In the genomic region with DNA sequence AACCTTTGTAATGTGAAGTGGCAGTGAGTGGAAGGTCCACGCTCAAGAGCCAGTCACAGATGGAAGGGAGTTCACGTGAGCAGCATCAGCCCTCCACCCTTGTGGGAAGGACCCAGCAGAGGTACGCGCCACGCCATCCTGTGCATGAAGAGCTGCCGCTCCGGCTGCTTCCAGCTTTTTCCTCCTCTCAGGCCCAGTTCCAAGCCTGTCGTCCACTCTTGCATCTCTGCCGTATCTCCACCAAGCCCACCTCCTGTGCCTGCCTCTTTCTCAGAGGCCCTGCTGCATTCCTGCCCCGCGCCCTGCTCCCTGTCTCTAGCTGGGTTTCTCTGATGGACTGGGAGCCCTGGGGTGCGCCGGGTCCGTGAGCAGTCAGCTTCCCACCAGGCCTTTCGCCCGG, we compare ENCODE assay signal across 22 cellular contexts. TPM values are rescaled to one million over a fixed set of nuclear protein-coding genes. Genes with fewer than 3 reads are reported as not detected.
"Had no signal": no experiment of that assay in that cellular context is flagged by ENCODE, and none has a peak within 500 bp of the region (broad histone marks: within the 10 kb centered on the region; RNA-seq: fewer than 3 reads in every experiment).

No MANE protein-coding gene starts in this region.

- H3K4me1 ChIP-seq: adrenal gland, Peyer's patch had no signal

- H3K27ac ChIP-seq: adrenal gland, Peyer's patch had no signal

- H3K27ac Mint-ChIP-seq: activated CD4-positive, alpha-beta T cell treated with anti-CD3 and anti-CD28 coated beads, Interleukin-2, amount 10 ng/mL, durations not matched to agents 24 days and 14 days; activated CD8-positive, alpha-beta memory T cell treated with anti-CD3 and anti-CD28 coated beads, Interleukin-2, amount 10 ng/mL, durations not matched to agents 7 days and 5 days; activated naive CD8-positive, alpha-beta T cell; WTC11 had no signal

- H3K9me3 ChIP-seq: adrenal gland, Peyer's patch had no signal

- ATAC-seq: activated CD8-positive, alpha-beta memory T cell treated with anti-CD3 and anti-CD28 coated beads, Interleukin-2, amount 10 ng/mL, durations not matched to agents 7 days and 5 days; T-helper 17 cell; WTC11 had no signal

- H3K27me3 Mint-ChIP-seq: activated CD4-positive, alpha-beta T cell treated with anti-CD3 and anti-CD28 coated beads, Interleukin-2, amount 10 ng/mL, durations not matched to agents 24 days and 14 days; activated CD8-positive, alpha-beta memory T cell treated with anti-CD3 and anti-CD28 coated beads, Interleukin-2, amount 10 ng/mL, durations not matched to agents 7 days and 5 days; activated naive CD8-positive, alpha-beta T cell; T-helper 17 cell had no signal

- DNase-seq: activated CD4-positive, alpha-beta T cell treated with anti-CD3 and anti-CD28 coated beads, Interleukin-2, amount 10 ng/mL, durations not matched to agents 24 days and 14 days; activated CD4-positive, alpha-beta T cell treated with anti-CD3 and anti-CD28 coated beads, Interleukin-2, amount 50 U/mL, for 48 hours; activated CD4-positive, CD25-positive, alpha-beta regulatory T cell treated with anti-CD3 and anti-CD28 coated beads, Interleukin-2, amount 50 U/mL, for 72 hours; activated CD8-positive, alpha-beta memory T cell treated with anti-CD3 and anti-CD28 coated beads, Interleukin-2, amount 10 ng/mL, durations not matched to agents 7 days and 5 days; activated effector memory CD4-positive, alpha-beta T cell treated with Interleukin-2 at 50 U/mL for 16 hours; activated naive CD4-positive, alpha-beta T cell; adrenal gland; Kasumi-1; KBM-7; NCI-H1105 treated with DMSO at 0.1 percent for 48 hours; NCI-H1436 treated with DMSO at 0.1 percent for 48 hours; NCI-H187; NCI-H2081; NCI-H446; NCI-H524; Peyer's patch; SHP77 treated with DMSO at 0.1 percent for 48 hours; T-helper 17 cell; T-helper 9 cell had no signal

- H3K27me3 ChIP-seq: adrenal gland, Peyer's patch had no signal

- H3K4me1 Mint-ChIP-seq: WTC11 had no signal

- H3K4me3 ChIP-seq: adrenal gland, Peyer's patch had no signal

- H3K9me3 Mint-ChIP-seq: activated CD4-positive, alpha-beta T cell treated with anti-CD3 and anti-CD28 coated beads, Interleukin-2, amount 10 ng/mL, durations not matched to agents 24 days and 14 days; WTC11 had no signal

- H3K4me3 Mint-ChIP-seq: activated CD4-positive, alpha-beta T cell treated with anti-CD3 and anti-CD28 coated beads, Interleukin-2, amount 10 ng/mL, durations not matched to agents 24 days and 14 days; activated CD8-positive, alpha-beta memory T cell treated with anti-CD3 and anti-CD28 coated beads, Interleukin-2, amount 10 ng/mL, durations not matched to agents 7 days and 5 days; activated naive CD8-positive, alpha-beta T cell; T-helper 17 cell; WTC11 had no signal

RNA-seq across cellular contexts. Expression of gene IL17C, which starts 58.0 kb away (rescaled TPM):
- total RNA-seq: activated CD4-positive, alpha-beta T cell treated with anti-CD3 and anti-CD28 coated beads, Interleukin-2, amount 10 ng/mL, durations not matched to agents 24 days and 14 days; adrenal gland; cardiac septum; Peyer's patch had no signal
- polyA plus RNA-seq: adrenal gland had no signal
